In genomic region chr4:124997907-124998306, GRCh38 we compare ENCODE assay signal across 17 cellular contexts.
"Had no signal": no experiment of that assay in that cellular context is flagged by ENCODE, and none has a peak within 500 bp of the region (broad histone marks: within the 10 kb centered on the region; RNA-seq: fewer than 3 reads in every experiment).

No MANE protein-coding gene starts in this region.

- H3K4me1 ChIP-seq: gastroesophageal sphincter, parathyroid adenoma, psoas muscle, stomach, suprapubic skin, thyroid gland had no signal

- H3K36me3 ChIP-seq: gastroesophageal sphincter, stomach, suprapubic skin, thyroid gland had no signal

- H3K9me3 ChIP-seq: gastroesophageal sphincter, psoas muscle, stomach, suprapubic skin, thyroid gland had no signal

- H3K27ac ChIP-seq: dorsolateral prefrontal cortex, gastroesophageal sphincter, parathyroid adenoma, psoas muscle, stomach, suprapubic skin, thyroid gland had no signal

- H3K27me3 ChIP-seq: dorsolateral prefrontal cortex, gastroesophageal sphincter, stomach, suprapubic skin, thyroid gland had no signal

- H3K4me3 ChIP-seq: dorsolateral prefrontal cortex, gastroesophageal sphincter, lung, psoas muscle, stomach, suprapubic skin, thyroid gland had no signal

- DNase-seq: cortex of kidney; dorsolateral prefrontal cortex; effector CD8-positive, alpha-beta T cell; left colon; left ventricle myocardium superior; mesendoderm; naive B cell; psoas muscle; small intestine; stimulated activated CD4-positive, alpha-beta T cell treated with anti-CD3 and anti-CD28 coated beads, Interleukin-12 subunit alpha, Interleukin-12 subunit beta, amount 100 ng/mL, for 4 hours; stimulated activated naive CD4-positive, alpha-beta T cell; stomach; thyroid gland had no signal

- ATAC-seq: gastroesophageal sphincter, left colon, left ventricle myocardium superior, psoas muscle had no signal
